8 cellular contexts compared by ENCODE assay signal in the genomic region with DNA sequence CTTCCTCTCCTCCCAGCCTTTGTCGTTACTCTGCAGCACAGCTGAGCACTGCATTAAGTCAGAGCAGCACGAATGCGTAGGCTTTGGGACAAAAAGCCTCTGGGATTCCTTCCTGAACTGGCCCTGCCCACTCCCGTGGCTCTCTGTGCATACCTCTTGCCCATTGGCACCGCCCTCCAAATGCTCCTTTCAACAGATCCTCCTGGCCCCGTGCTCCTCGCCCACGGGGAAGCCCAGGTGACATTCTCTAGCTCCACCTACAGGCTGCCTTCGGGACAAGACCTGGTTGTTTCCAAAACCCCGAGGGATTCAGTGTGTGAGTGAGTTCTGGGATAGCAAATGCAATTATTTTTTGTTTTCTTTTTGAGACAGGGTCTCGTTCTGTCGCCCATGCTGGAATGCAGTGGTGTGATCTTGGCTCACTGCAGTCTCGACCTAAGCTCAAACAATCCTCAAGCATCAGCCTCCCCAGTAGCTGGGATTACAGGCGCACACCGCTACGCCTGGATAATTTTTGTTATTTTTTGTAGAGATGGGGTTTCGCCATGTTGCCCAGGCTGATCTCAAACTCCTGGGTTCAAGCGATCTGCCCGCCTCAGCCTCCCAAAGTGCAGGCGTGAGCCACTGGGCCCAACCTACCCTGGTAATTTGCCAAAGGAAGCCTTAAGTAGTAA. TPM values are rescaled to one million over a fixed set of nuclear protein-coding genes. Genes with fewer than 3 reads are reported as not detected.
DNase-seq lines count a peak whose midpoint lies in the region; ATAC-seq, FAIRE-seq and TF ChIP-seq lines count a peak whose summit lies in the region.

No MANE protein-coding gene starts in this region.

- H3K4me3 ChIP-seq in GM23338 (peak overlapping the region; percentile 38), kidney (ENCODE audit: low read length in 2 of 2) (peak overlapping the region; percentile 33 to 36)

- TF ChIP-seq CTCF in GM23338 (conservative IDR thresholded peaks at IDR 0.05; ENCODE audit: low read depth in 2 of 2): peak; percentile 88 to 94
- peak; percentile 83 for TF ChIP-seq CTCF in kidney (IDR thresholded peaks at IDR 0.05; ENCODE audit: borderline replicate concordance, extremely low read depth, insufficient read depth)

- peak overlapping the region; percentile 59 for H3K4me2 ChIP-seq in GM23338

- no peaks in the 10 kb centered on the region for H3K27me3 ChIP-seq in GM23338 (ENCODE audit: insufficient read depth)

- FAIRE-seq in kidney (lab: Jason Lieb, UNC): peak; percentile 91

- peaks cover 9% of the 10 kb centered on the region for H3K4me1 Mint-ChIP-seq in GM23338

- intact Hi-C loops in kidney (cut with DNase I): no loop called here

- H3K9me3 ChIP-seq in kidney (ENCODE audit: control insufficient read depth in 1 of 2, low read length in 2 of 2): no peaks in the 10 kb centered on the region

- peak overlapping the region; percentile 86; the same call in 1 of the 2 replicates for H3K27ac ChIP-seq in GM23338 (ENCODE audit: low read depth)
- no peak overlapping the region for H3K27ac ChIP-seq in kidney (ENCODE audit: low read depth in 2 of 2, low read length in 2 of 2)

- peak overlapping the region; percentile 59 for H3K4me3 Mint-ChIP-seq in GM23338

- H3K27ac Mint-ChIP-seq in GM23338: no peak overlapping the region

- H3K9ac ChIP-seq in kidney (ENCODE audit: low read length in 2 of 2): peak overlapping the region in 1 of 2 donors; percentile 36

- 0 out of 2 replicates have a peak, but pooled peaks cover 9% of the 10 kb centered on the region for H4K20me1 ChIP-seq in GM23338 (replicated peaks; ENCODE audit: insufficient read depth)

- peaks cover 4% of the 10 kb centered on the region; the same call in 1 of the 2 replicates for H3K4me1 ChIP-seq in GM23338 (ENCODE audit: insufficient read depth)
- peaks cover 7 to 11% of the 10 kb centered on the region in 2 donors for H3K4me1 ChIP-seq in kidney (ENCODE audit: control insufficient read depth in 1 of 2, insufficient read depth in 1 of 2, low read depth in 1 of 2, low read length in 2 of 2)

- H3K27me3 Mint-ChIP-seq in GM23338 (ENCODE audit: insufficient read depth, low read depth, poor library complexity): peaks cover 6% of the 10 kb centered on the region

- 0 out of 2 replicates have a peak, but pooled peaks cover 6% of the 10 kb centered on the region for H3F3A ChIP-seq in GM23338 (replicated peaks; ENCODE audit: low read depth)

- H3K36me3 ChIP-seq in GM23338 (ENCODE audit: insufficient read depth): peaks cover 17% of the 10 kb centered on the region
- peaks cover 15 to 33% of the 10 kb centered on the region in 2 donors for H3K36me3 ChIP-seq in kidney (ENCODE audit: control insufficient read depth in 1 of 2, insufficient read depth in 2 of 2, low read length in 2 of 2)

- H3K9me3 Mint-ChIP-seq in GM23338: no peaks in the 10 kb centered on the region

- 0 out of 2 replicates have a peak, but pooled peaks cover 4% of the 10 kb centered on the region for H3K79me2 ChIP-seq in GM23338 (replicated peaks; ENCODE audit: insufficient read depth)

- DNase-seq in AML-193 (lab: John Stamatoyannopoulos, UW) (peak; percentile 27 to 42), GM23338 (ENCODE audit: low spot score) (peak; percentile 97), NCI-H2171 treated with DMSO at 0.1 percent for 48 hours (lab: John Stamatoyannopoulos, UW) (peak; percentile 95), cerebellar nuclear complex (lab: John Stamatoyannopoulos, UW) (peak; percentile 48 to 94), kidney (peak; percentile 95)
- peak; percentile 57 for DNase-seq in activated CD4-positive, alpha-beta T cell treated with anti-CD3 and anti-CD28 coated beads for 1 hour
- peak; percentile 37 to 62 (median 52) for DNase-seq in stimulated activated CD4-positive, alpha-beta T cell treated with anti-CD3 and anti-CD28 coated beads, Interleukin-1b, Interleukin-23, amount 100 ng/mL, for 24 hours (ENCODE audit: low read depth in 4 of 4, low spot score in 1 of 4)

- no peaks in the 10 kb centered on the region for H3K9me2 ChIP-seq in GM23338 (ENCODE audit: insufficient read depth)

- peak; percentile 96 for ATAC-seq in GM23338
- no peak for ATAC-seq in GM18858 (IDR thresholded peaks at IDR 0.05; ENCODE audit: unreplicated experiment)

- peaks cover 24% of the 10 kb centered on the region; the same call in 2 of the 3 replicates for H3K36me3 Mint-ChIP-seq in GM23338 (ENCODE audit: low read depth)

- H2AFZ ChIP-seq in GM23338: peak overlapping the region; percentile 57

TF ChIP-seq in GM23338, 12 proteins besides CTCF, POLR2A, EP300 and RAD21:
- TF ChIP-seq ETS1 (IDR thresholded peaks at IDR 0.05): no peak
- no peak for TF ChIP-seq JUNB (IDR thresholded peaks at IDR 0.05; ENCODE audit: unreplicated experiment)
- no peak for TF ChIP-seq ZNF114 (CRISPR knock-in tag; IDR thresholded peaks at IDR 0.05)

RNA-seq across cellular contexts. Expression of gene TDRD9, which starts 17.9 kb away (rescaled TPM):
- total RNA-seq in GM23338 (2014; rRNA removed; shearing (Covaris generic)): not detected in 2 replicates
- polyA plus RNA-seq in GM23338 (2016; fragmentation: Nextera tagmentation; extraction: Ambion mirVana) (0.24 TPM in 1 of 2 replicates, not detected in the other), kidney (ENCODE audit: insufficient read depth, low read depth, low replicate concordance) (1.6 TPM)
- total RNA-seq in kidney: 6.6 TPM

RNA-seq across cellular contexts. Expression of gene RD3L, which starts 31.9 kb away (rescaled TPM):
- total RNA-seq in GM23338 (2014; rRNA removed; shearing (Covaris generic)): not detected in 2 replicates
- polyA plus RNA-seq in GM23338 (2016; fragmentation: Nextera tagmentation; extraction: Ambion mirVana) (not detected in 2 replicates), kidney (ENCODE audit: insufficient read depth, low read depth, low replicate concordance) (not detected)
- total RNA-seq in kidney: not detected

Comparison
In these comparisons a context has a peak if more than half of its experiments do, and no peak if none do; other contexts are left out.
1. DNase-seq: peak in every context shown above with its lines; median percentile 97 in GM23338; 95 in NCI-H2171 treated with DMSO at 0.1 percent for 48 hours; 95 in kidney; 71 in cerebellar nuclear complex; 57 in activated CD4-positive, alpha-beta T cell treated with anti-CD3 and anti-CD28 coated beads for 1 hour; 52 in stimulated activated CD4-positive, alpha-beta T cell treated with anti-CD3 and anti-CD28 coated beads, Interleukin-1b, Interleukin-23, amount 100 ng/mL, for 24 hours; 34 in AML-193.